1 cellular context compared by ENCODE assay signal in genomic region chr9:79264511-79265448, GRCh38.
TF ChIP-seq lines count a peak whose summit lies in the region.

No MANE protein-coding gene starts in this region.

TF ChIP-seq in HEK293, 187 proteins besides CTCF, POLR2A, EP300 and RAD21 (continued from another document):
- TF ChIP-seq SETDB1 (IDR thresholded peaks at IDR 0.05; ENCODE audit: insufficient read length, low read length): no peak
- no peak for TF ChIP-seq OVOL3 (tag by site-specific recombination; IDR thresholded peaks at IDR 0.05)
- peak; percentile 98 for TF ChIP-seq TRIM28 (IDR thresholded peaks at IDR 0.05; ENCODE audit: borderline replicate concordance, low read length)
- no peak for TF ChIP-seq ZNF555 (tag by site-specific recombination; conservative IDR thresholded peaks at IDR 0.05)
- TF ChIP-seq ZNF792 (tag by site-specific recombination; IDR thresholded peaks at IDR 0.05): no peak
- no peak for TF ChIP-seq ZNF112 (tag by site-specific recombination; IDR thresholded peaks at IDR 0.05)
- no peak for TF ChIP-seq ZNF791 (tag by site-specific recombination; IDR thresholded peaks at IDR 0.05)
- TF ChIP-seq ZNF114 (tag by site-specific recombination; IDR thresholded peaks at IDR 0.05): no peak
- no peak for TF ChIP-seq WT1 (tag by site-specific recombination; IDR thresholded peaks at IDR 0.05)
- TF ChIP-seq YY1 (tag by site-specific recombination; IDR thresholded peaks at IDR 0.05): no peak
